ENCODE assay signal across 8 cellular contexts in the genomic region with DNA sequence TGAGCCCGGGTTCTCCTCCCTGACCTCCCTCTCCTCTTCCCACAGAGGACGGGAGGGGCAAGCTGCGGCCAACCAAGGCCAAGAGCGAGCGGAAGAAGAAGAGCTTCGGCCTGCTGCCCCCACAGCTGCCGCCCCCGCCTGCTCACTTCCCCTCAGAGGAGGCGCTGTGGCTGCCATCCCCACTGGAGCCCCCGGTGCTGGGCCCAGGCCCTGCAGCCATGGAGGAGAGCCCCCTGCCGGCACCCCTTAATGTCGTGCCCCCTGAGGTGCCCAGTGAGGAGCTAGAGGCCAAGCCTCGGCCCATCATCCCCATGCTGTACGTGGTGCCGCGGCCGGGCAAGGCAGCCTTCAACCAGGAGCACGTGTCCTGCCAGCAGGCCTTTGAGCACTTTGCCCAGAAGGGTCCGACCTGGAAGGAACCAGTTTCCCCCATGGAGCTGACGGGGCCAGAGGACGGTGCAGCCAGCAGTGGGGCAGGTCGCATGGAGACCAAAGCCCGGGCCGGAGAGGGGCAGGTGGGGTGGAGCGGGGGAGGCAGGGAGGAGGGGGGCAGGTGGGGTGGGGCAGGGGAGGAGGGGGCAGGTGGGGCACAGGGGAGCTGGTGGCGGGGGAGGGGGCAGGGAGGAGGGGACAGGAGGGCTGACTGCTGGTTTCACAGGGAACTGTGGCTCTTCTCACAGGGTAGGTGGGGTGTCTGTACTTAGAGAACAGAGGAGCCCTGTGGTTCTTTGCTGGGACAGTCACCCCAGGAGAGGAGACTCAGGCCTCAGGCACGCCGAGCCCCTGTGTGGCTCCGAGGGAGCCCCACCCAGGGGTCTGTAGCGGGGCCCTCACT.
A peak's percentile ranks its signal among the peaks of the same experiment; 100 is the strongest.
DNase-seq lines count a peak whose midpoint lies in the region; ATAC-seq and TF ChIP-seq lines count a peak whose summit lies in the region.

No MANE protein-coding gene starts in this region.

- no peaks in the 10 kb centered on the region for H3K9me2 ChIP-seq in MM.1S (replicated peaks; ENCODE audit: insufficient read depth, low read length)

- peak; percentile 15 for ATAC-seq in CD4-positive, alpha-beta T cell (ENCODE audit: poor library complexity)
- ATAC-seq in HG03442 (IDR thresholded peaks at IDR 0.05; ENCODE audit: unreplicated experiment) = peak; percentile 31
- ATAC-seq in left ventricle myocardium superior = no peak

- no peak overlapping the region for H3K4me2 ChIP-seq in MM.1S (ENCODE audit: low read depth, low read length)

- peak overlapping the region; percentile 67 for H3K27ac ChIP-seq in CD4-positive, alpha-beta T cell (ENCODE audit: low read depth, low read length)
- H3K27ac ChIP-seq in left ventricle myocardium inferior (replicated peaks) = no peak overlapping the region
- no peak overlapping the region for H3K27ac ChIP-seq in MM.1S (ENCODE audit: low read length)

- peak in 2 of 10 experiments; percentile 33 to 56 for DNase-seq in CD4-positive, alpha-beta T cell
- peak; percentile 74 for DNase-seq in GM19240 (ENCODE audit: insufficient read length, low spot score)
- DNase-seq in left ventricle myocardium superior = no peak
- DNase-seq in DMS53 (lab: John Stamatoyannopoulos, UW) = no peak
- no peak for DNase-seq in left ventricle myocardium inferior
- no peak for DNase-seq in MM.1S

- H3K9me3 Mint-ChIP-seq in CD4-positive, alpha-beta T cell = no peaks in the 10 kb centered on the region
- no peaks in the 10 kb centered on the region for H3K9me3 Mint-ChIP-seq in dendritic cell treated with granulocyte-macrophage colony-stimulating factor and Interleukin-4, amounts not matched to agents 40 ng/mL and 50 ng/mL, for 4 days

- no peaks in the 10 kb centered on the region for H3K27me3 Mint-ChIP-seq in CD4-positive, alpha-beta T cell
- peaks cover 9% of the 10 kb centered on the region for H3K27me3 Mint-ChIP-seq in dendritic cell treated with granulocyte-macrophage colony-stimulating factor and Interleukin-4, amounts not matched to agents 40 ng/mL and 50 ng/mL, for 4 days

- no peak overlapping the region for H3K9ac ChIP-seq in MM.1S (ENCODE audit: low read length)

- H2AFZ ChIP-seq in MM.1S (ENCODE audit: low read length) = no peak overlapping the region

- TF ChIP-seq CTCF in CD4-positive, alpha-beta T cell (IDR thresholded peaks at IDR 0.05) = no peak
- no peak for TF ChIP-seq CTCF in left ventricle myocardium inferior (IDR thresholded peaks at IDR 0.05; ENCODE audit: borderline replicate concordance)
- no peak for TF ChIP-seq CTCF in MM.1S (IDR thresholded peaks at IDR 0.05; ENCODE audit: low read length)

- peaks cover 48% of the 10 kb centered on the region for H3K36me3 ChIP-seq in left ventricle myocardium inferior
- no peaks in the 10 kb centered on the region for H3K36me3 ChIP-seq in MM.1S (replicated peaks; ENCODE audit: insufficient read depth, low read length)

- H3K27me3 ChIP-seq in CD4-positive, alpha-beta T cell (ENCODE audit: control insufficient read depth, insufficient read depth, low read length) = no peaks in the 10 kb centered on the region
- H3K27me3 ChIP-seq in left ventricle myocardium inferior (ENCODE audit: low read depth) = no peaks in the 10 kb centered on the region
- no peaks in the 10 kb centered on the region for H3K27me3 ChIP-seq in MM.1S (replicated peaks; ENCODE audit: insufficient read depth, low read length)

- H4K20me1 ChIP-seq in MM.1S (ENCODE audit: insufficient read depth, low read length) = no peaks in the 10 kb centered on the region

- H3K4me3 ChIP-seq in left ventricle myocardium inferior = no peak overlapping the region
- H3K4me3 ChIP-seq in MM.1S (ENCODE audit: low read length) = no peak overlapping the region

- CTCF ChIA-PET in CD4-positive, alpha-beta T cell (lab: Charles Lee) = interaction anchor here (0.8 kb wide), 1 partner anchor 491 kb away, joined by 3 read pairs; the partner anchor contains the start of genes SAFB and SAFB2

- peaks cover 23% of the 10 kb centered on the region for H3K4me1 Mint-ChIP-seq in CD4-positive, alpha-beta T cell (ENCODE audit: low read depth)
- peaks cover 54% of the 10 kb centered on the region for H3K4me1 Mint-ChIP-seq in dendritic cell treated with granulocyte-macrophage colony-stimulating factor and Interleukin-4, amounts not matched to agents 40 ng/mL and 50 ng/mL, for 4 days (ENCODE audit: low read depth)

- intact Hi-C loops in CD4-positive, alpha-beta T cell (cut with DNase I, micrococcal nuclease) = no loop called here
- intact Hi-C loops in dendritic cell treated with granulocyte-macrophage colony-stimulating factor and Interleukin-4, amounts not matched to agents 40 ng/mL and 50 ng/mL, for 4 days (cut with micrococcal nuclease) = loop anchor here (10.0 kb wide), 1 partner anchor 86 kb away; no protein-coding TSS in a partner anchor
- intact Hi-C loops in left ventricle myocardium superior (cut with micrococcal nuclease) = no loop called here
- intact Hi-C loops in left ventricle myocardium inferior (cut with micrococcal nuclease) = no loop called here

- peak overlapping the region; percentile 93 for H3K27ac Mint-ChIP-seq in CD4-positive, alpha-beta T cell
- peak overlapping the region; percentile 70 for H3K27ac Mint-ChIP-seq in dendritic cell treated with granulocyte-macrophage colony-stimulating factor and Interleukin-4, amounts not matched to agents 40 ng/mL and 50 ng/mL, for 4 days

- H3F3A ChIP-seq in MM.1S (ENCODE audit: insufficient read depth, low read length) = no peaks in the 10 kb centered on the region

- peak overlapping the region; percentile 78 for H3K4me3 Mint-ChIP-seq in CD4-positive, alpha-beta T cell
- H3K4me3 Mint-ChIP-seq in dendritic cell treated with granulocyte-macrophage colony-stimulating factor and Interleukin-4, amounts not matched to agents 40 ng/mL and 50 ng/mL, for 4 days = peak overlapping the region; percentile 35

- H3K4me1 ChIP-seq in left ventricle myocardium inferior = peaks cover 31% of the 10 kb centered on the region
- no peaks in the 10 kb centered on the region for H3K4me1 ChIP-seq in MM.1S (ENCODE audit: low read length)

- POLR2A ChIA-PET in CD4-positive, alpha-beta T cell (lab: Charles Lee) = no interaction called here

- no peaks in the 10 kb centered on the region for H3K79me2 ChIP-seq in MM.1S (ENCODE audit: low read length)

- no peaks in the 10 kb centered on the region for H3K9me3 ChIP-seq in CD4-positive, alpha-beta T cell (ENCODE audit: control insufficient read depth, low read length)
- H3K9me3 ChIP-seq in left ventricle myocardium inferior (replicated peaks) (no peaks in the 10 kb centered on the region), MM.1S (replicated peaks; ENCODE audit: insufficient read depth, low read length) (no peaks in the 10 kb centered on the region)

- peaks cover 29% of the 10 kb centered on the region for H3K36me3 Mint-ChIP-seq in CD4-positive, alpha-beta T cell (ENCODE audit: low read depth)
- peaks cover 79% of the 10 kb centered on the region for H3K36me3 Mint-ChIP-seq in dendritic cell treated with granulocyte-macrophage colony-stimulating factor and Interleukin-4, amounts not matched to agents 40 ng/mL and 50 ng/mL, for 4 days (ENCODE audit: low read depth)
